ENCODE assay signal across 1 cellular context in genomic region chr15:44711356-44712107, GRCh38.
TF ChIP-seq lines count a peak whose summit lies in the region.

TSS of gene B2M (plus strand) at chr15:44711517. CDS start at chr15:44711547, 30 bp downstream.

TF ChIP-seq in HepG2, 621 proteins besides CTCF, POLR2A, EP300 and RAD21 (continued from another document and continues in another):
- TF ChIP-seq MBNL3 (CRISPR knock-in tag; conservative IDR thresholded peaks at IDR 0.05) (no peak), RBAK (CRISPR knock-in tag; IDR thresholded peaks at IDR 0.05) (no peak), AGO1 (IDR thresholded peaks at IDR 0.05; ENCODE audit: low read depth, low read length, poor library complexity, severe bottlenecking) (no peak), MED13 (CRISPR knock-in tag; IDR thresholded peaks at IDR 0.05) (peak; percentile 13; the same call in 1 of the 2 replicates), CHCHD3 (CRISPR knock-in tag; IDR thresholded peaks at IDR 0.05) (no peak), ZNF670 (CRISPR knock-in tag; IDR thresholded peaks at IDR 0.05; ENCODE audit: borderline replicate concordance) (peak; percentile 76; the same call in 1 of the 2 replicates), ZNF280D (CRISPR knock-in tag; IDR thresholded peaks at IDR 0.05) (peak; percentile 80; the same call in 1 of the 2 replicates), FOXM1 (CRISPR knock-in tag; IDR thresholded peaks at IDR 0.05) (no peak), JUND (CRISPR knock-in tag; IDR thresholded peaks at IDR 0.05) (no peak), ASH2L (IDR thresholded peaks at IDR 0.05; ENCODE audit: insufficient read length, low read depth, low read length) (peak; percentile 66), ZNF83 (CRISPR knock-in tag; IDR thresholded peaks at IDR 0.05; ENCODE audit: borderline replicate concordance) (no peak), KIAA2018 (CRISPR knock-in tag; IDR thresholded peaks at IDR 0.05; ENCODE audit: borderline replicate concordance) (no peak), ONECUT2 (CRISPR knock-in tag; IDR thresholded peaks at IDR 0.05) (no peak), ZNF138 (CRISPR knock-in tag; IDR thresholded peaks at IDR 0.05; ENCODE audit: low read depth) (0 out of 2 replicates have a peak, but pooled peaks have one; percentile 61), THAP7 (CRISPR knock-in tag; IDR thresholded peaks at IDR 0.05) (0 out of 2 replicates have a peak, but pooled peaks have one; percentile 57), MEIS1 (CRISPR knock-in tag; IDR thresholded peaks at IDR 0.05; ENCODE audit: borderline replicate concordance) (0 out of 2 replicates have a peak, but pooled peaks have one; percentile 68), ZBTB42 (CRISPR knock-in tag; IDR thresholded peaks at IDR 0.05) (peak; percentile 47; the same call in 1 of the 2 replicates), DPF2 (CRISPR knock-in tag; IDR thresholded peaks at IDR 0.05; ENCODE audit: borderline replicate concordance, low read depth) (no peak), E2F2 (CRISPR knock-in tag; IDR thresholded peaks at IDR 0.05; ENCODE audit: borderline replicate concordance) (peak; percentile 34; the same call in 1 of the 2 replicates), ZNF710 (CRISPR knock-in tag; IDR thresholded peaks at IDR 0.05; ENCODE audit: borderline replicate concordance) (peak; percentile 54; the same call in 1 of the 2 replicates), ZNF883 (CRISPR knock-in tag; IDR thresholded peaks at IDR 0.05; ENCODE audit: not compliant biosample characterization) (peak; percentile 49), ZNF354B (CRISPR knock-in tag; IDR thresholded peaks at IDR 0.05) (0 out of 2 replicates have a peak, but pooled peaks have one; percentile 59), ZNF180 (CRISPR knock-in tag; IDR thresholded peaks at IDR 0.05; ENCODE audit: borderline replicate concordance, low read depth) (no peak), ZSCAN25 (CRISPR knock-in tag; IDR thresholded peaks at IDR 0.05) (no peak), ZNF207 (IDR thresholded peaks at IDR 0.05; ENCODE audit: borderline replicate concordance) (no peak), PRDM15 (CRISPR knock-in tag; IDR thresholded peaks at IDR 0.05) (no peak), ATF7-NPFF (CRISPR knock-in tag; IDR thresholded peaks at IDR 0.05; ENCODE audit: low read depth) (peak; percentile 53; the same call in 1 of the 2 replicates), ZNF770 (CRISPR knock-in tag; IDR thresholded peaks at IDR 0.05) (peak; percentile 65; the same call in 1 of the 2 replicates), HOMEZ (CRISPR knock-in tag; IDR thresholded peaks at IDR 0.05; ENCODE audit: low read depth) (no peak), CHD4 (IDR thresholded peaks at IDR 0.05; ENCODE audit: borderline replicate concordance, low read length) (no peak), ATRX (CRISPR knock-in tag; IDR thresholded peaks at IDR 0.05; ENCODE audit: borderline replicate concordance) (no peak), TBL1XR1 (IDR thresholded peaks at IDR 0.05; ENCODE audit: borderline replicate concordance, low read length, partially characterized antibody) (peak; percentile 44), ZNF326 (CRISPR knock-in tag; IDR thresholded peaks at IDR 0.05; ENCODE audit: borderline replicate concordance) (no peak), ELF1 (CRISPR knock-in tag; IDR thresholded peaks at IDR 0.05) (no peak)
